8 cellular contexts compared by ENCODE assay signal in genomic region chr16:77190478-77191258, GRCh38. TPM values are rescaled to one million over a fixed set of nuclear protein-coding genes. Genes with fewer than 3 reads are reported as not detected.
DNase-seq lines count a peak whose midpoint lies in the region; ATAC-seq, FAIRE-seq and TF ChIP-seq lines count a peak whose summit lies in the region.

Gene MON1B, plus strand, starts transcription at chr16:77191190. Its CDS starts 296 bp downstream, at chr16:77191486.

- peak within 1 kb of the TSS; percentile 97 for H4K8ac ChIP-seq in H1 (ENCODE audit: extremely low read depth, insufficient read depth, low read length)

- no peak within 1 kb of the TSS for H2BK20ac ChIP-seq in H1 (ENCODE audit: low read length)

- ATAC-seq in GM21367 (IDR thresholded peaks at IDR 0.05; ENCODE audit: unreplicated experiment) (peak; percentile 96), memory B cell (ENCODE audit: low read depth) (peak; percentile 87)

- H2AFZ ChIP-seq in H1 (ENCODE audit: low read length), result peak within 1 kb of the TSS; percentile 97

- peaks cover 1% of the 10 kb centered on the region for H3K27me3 Mint-ChIP-seq in memory B cell

- H3K27me3 ChIP-seq in H1 (replicated peaks in 1 of 4; ENCODE audit: control insufficient read depth in 3 of 4, extremely low read depth in 1 of 4, insufficient read depth in 3 of 4, low read length in 3 of 4), result no peaks in the 10 kb centered on the region

- DNase-seq in COLO829 (ENCODE audit: low spot score) (peak; percentile 96), HTR-8/SVneo (ENCODE audit: insufficient read length, low spot score) (peak; percentile 99), NOMO-1 treated with dmso at 0.1 percent for 144 hours (lab: John Stamatoyannopoulos, UW; ENCODE audit: unreplicated experiment) (peak; percentile 98), H1 (ENCODE audit: low read depth in 1 of 2, low spot score in 2 of 2) (peak; percentile 89 to 96), memory B cell (ENCODE audit: low spot score in 2 of 2) (peak; percentile 91 to 93)
- peak; percentile 73 to 83 (median 74) for DNase-seq in activated CD8-positive, alpha-beta memory T cell treated with anti-CD3 and anti-CD28 coated beads for 48 hours (ENCODE audit: low read depth in 2 of 3, low spot score in 2 of 3)
- DNase-seq in stimulated activated CD8-positive, alpha-beta memory T cell treated with anti-CD3 and anti-CD28 coated beads, Interleukin-12 subunit alpha, Interleukin-12 subunit beta, amount 100 ng/mL, for 24 hours (ENCODE audit: extremely low read depth), result peak; percentile 82

- peak within 1 kb of the TSS; percentile 75 to 86 (median 80) for H3K9ac ChIP-seq in H1 (replicated peaks in 1 of 4; ENCODE audit: extremely low read depth in 1 of 4, low read depth in 3 of 4, low read length in 3 of 4)

- no peak within 1 kb of the TSS for H2BK15ac ChIP-seq in H1 (ENCODE audit: low read length)

- 1% methylated on average over 55 of the region's 63 CpGs; no CpG with 5 or more reads in 1 of the 2 experiments for WGBS in H1 (ENCODE audit: extremely low coverage in 1 of 2, insufficient coverage in 1 of 2, insufficient read length in 1 of 2, insufficient replicate concordance in 2 of 2, low coverage in 1 of 2, low lambda C conversion rate in 2 of 2, missing lambda C conversion rate in 1 of 2), 2 experiments

- peak within 1 kb of the TSS; percentile 86 to 89 for H3K4me2 ChIP-seq in H1 (ENCODE audit: insufficient read depth in 1 of 2, low read depth in 2 of 2, low read length in 2 of 2)

- H3K36me3 Mint-ChIP-seq in memory B cell, result peaks cover 22% of the 10 kb centered on the region

- peaks cover 0 to 24% of the 10 kb centered on the region in 2 experiments; a peak in 2 of 4 replicates for H3K79me2 ChIP-seq in H1 (ENCODE audit: control insufficient read depth in 1 of 2, insufficient read depth in 2 of 2, low read length in 2 of 2)

- H2BK12ac ChIP-seq in H1 (ENCODE audit: low read depth, low read length), result no peak within 1 kb of the TSS

- no peak within 1 kb of the TSS for H3K14ac ChIP-seq in H1 (ENCODE audit: insufficient read length)

- TF ChIP-seq POLR2A in H1 (IDR thresholded peaks at IDR 0.05; ENCODE audit: control extremely low read depth in 1 of 2, low read depth in 2 of 2, low read length in 2 of 2), result peak; percentile 69 to 84

- H3K4ac ChIP-seq in H1 (replicated peaks; ENCODE audit: insufficient read length, low read depth, low read length), result no peak within 1 kb of the TSS

- H3K4me3 Mint-ChIP-seq in memory B cell, result peak within 1 kb of the TSS; percentile 94

- H3K9me3 ChIP-seq in H1 (ENCODE audit: insufficient read depth in 2 of 2, low read depth in 1 of 2, low read length in 1 of 2), result no peaks in the 10 kb centered on the region

- no peaks in the 10 kb centered on the region for H3K9me3 Mint-ChIP-seq in memory B cell

- no peak for TF ChIP-seq CTCF in H1 (IDR thresholded peaks at IDR 0.05; ENCODE audit: control extremely low read depth in 1 of 3, insufficient read depth in 1 of 3, low read depth in 1 of 3, low read length in 3 of 3)

- no peak for TF ChIP-seq EP300 in H1 (IDR thresholded peaks at IDR 0.05; ENCODE audit: borderline replicate concordance in 1 of 2, low read depth in 2 of 2, low read length in 2 of 2)

- peak within 1 kb of the TSS; percentile 85 for H3K56ac ChIP-seq in H1 (replicated peaks; ENCODE audit: insufficient read length, low read depth, low read length)

- peak within 1 kb of the TSS; percentile 99 for H3K27ac Mint-ChIP-seq in memory B cell

- H3K23ac ChIP-seq in H1 (ENCODE audit: insufficient read length), result no peak within 1 kb of the TSS

- H2AK5ac ChIP-seq in H1 (ENCODE audit: low read depth, low read length), result no peak within 1 kb of the TSS

- H4K20me1 ChIP-seq in H1 (replicated peaks in 1 of 2; ENCODE audit: control insufficient read depth in 1 of 2, insufficient read depth in 2 of 2, low read length in 2 of 2), result peaks cover 3 to 15% of the 10 kb centered on the region in 2 experiments

- peak within 1 kb of the TSS; percentile 94 for H4K5ac ChIP-seq in H1 (ENCODE audit: insufficient read length, low read depth, low read length)

- H3K23me2 ChIP-seq in H1 (ENCODE audit: low read depth, low read length), result peaks cover 10% of the 10 kb centered on the region; the same call in 1 of the 2 replicates

- H3K4me1 ChIP-seq in H1 (replicated peaks in 1 of 4; ENCODE audit: control insufficient read depth in 3 of 4, insufficient read depth in 4 of 4, low read length in 3 of 4), result peaks cover 0 to 7% (median 1%) of the 10 kb centered on the region in 4 experiments; a peak in 2 of 7 replicates

- peak within 1 kb of the TSS; percentile 80 for H3K27ac ChIP-seq in H1 (ENCODE audit: low read depth, low read length)

- no peak within 1 kb of the TSS for H2BK120ac ChIP-seq in H1 (replicated peaks; ENCODE audit: low read depth, low read length)

- H3K79me1 ChIP-seq in H1 (ENCODE audit: low read depth, low read length), result peaks cover 5% of the 10 kb centered on the region

- H2BK5ac ChIP-seq in H1 (ENCODE audit: low read depth, low read length), result peak within 1 kb of the TSS; percentile 90

- H4K91ac ChIP-seq in H1 (replicated peaks; ENCODE audit: insufficient read length, low read length), result peak within 1 kb of the TSS; percentile 63

- H3K4me3 ChIP-seq in H1 (ENCODE audit: extremely low read depth in 1 of 4, insufficient read depth in 2 of 4, low read depth in 3 of 4, low read length in 4 of 4), result peak within 1 kb of the TSS; percentile 67 to 97 (median 92)

- CTCF ChIA-PET in H1 (lab: Charles Lee; ENCODE audit: partially characterized antibody), result no interaction called here

- POLR2A ChIA-PET in H1 (lab: Charles Lee; ENCODE audit: partially characterized antibody), result interaction anchor here (0.7 to 2.1 kb wide), 4 partner anchors 12 to 24 kb away, joined by 3 to 15 read pairs (median 6); no protein-coding TSS in a partner anchor

- TF ChIP-seq RAD21 in H1 (IDR thresholded peaks at IDR 0.05 in 1 of 2, conservative IDR thresholded peaks at IDR 0.05 in 1 of 2; ENCODE audit: low read depth in 2 of 2, low read length in 2 of 2), result no peak

- peaks cover 34% of the 10 kb centered on the region for H3K4me1 Mint-ChIP-seq in memory B cell

- FAIRE-seq in HTR-8/SVneo (lab: Jason Lieb, UNC) (peak; percentile 99), H1 (lab: Jason Lieb, UNC) (peak; percentile 81)

- H3K36me3 ChIP-seq in H1 (ENCODE audit: control insufficient read depth in 2 of 4, insufficient read depth in 4 of 4, low read length in 3 of 4), result peaks cover 4 to 14% (median 9%) of the 10 kb centered on the region in 4 experiments; a peak in 4 of 8 replicates

- H3K18ac ChIP-seq in H1 (ENCODE audit: extremely low read depth, low read length), result peak within 1 kb of the TSS; percentile 78; the same call in 1 of the 2 replicates

TF ChIP-seq in H1, 55 proteins besides CTCF, POLR2A, EP300 and RAD21 (continues in another document):
- no peak for TF ChIP-seq FOSL1 (IDR thresholded peaks at IDR 0.05; ENCODE audit: insufficient read depth, low read depth, low read length)
- no peak for TF ChIP-seq CBX8 (IDR thresholded peaks at IDR 0.05; ENCODE audit: borderline replicate concordance, low read depth, low read length)
- TF ChIP-seq POLR2AphosphoS5 (IDR thresholded peaks at IDR 0.05; ENCODE audit: low read depth, low read length), result peak; percentile 75
- TF ChIP-seq SIN3A (conservative IDR thresholded peaks at IDR 0.05 in 1 of 2, IDR thresholded peaks at IDR 0.05 in 1 of 2; ENCODE audit: low read depth in 1 of 2, low read length in 2 of 2), result peak; percentile 30 to 79; a peak in 2 of 4 replicates
- no peak for TF ChIP-seq MAFK (IDR thresholded peaks at IDR 0.05; ENCODE audit: low read depth, low read length)
- TF ChIP-seq CEBPB (IDR thresholded peaks at IDR 0.05; ENCODE audit: low read depth, low read length), result peak; percentile 65; the same call in 1 of the 2 replicates
- TF ChIP-seq TEAD4 (IDR thresholded peaks at IDR 0.05; ENCODE audit: low read depth, low read length), result no peak
- TF ChIP-seq BACH1 (IDR thresholded peaks at IDR 0.05; ENCODE audit: low read length), result 0 out of 2 replicates have a peak, but pooled peaks have one; percentile 34
- TF ChIP-seq RFX5 (IDR thresholded peaks at IDR 0.05; ENCODE audit: borderline replicate concordance, low read depth, low read length), result no peak
- peak; percentile 70 for TF ChIP-seq SP2 (IDR thresholded peaks at IDR 0.05; ENCODE audit: low read length)
- peak; percentile 40 for TF ChIP-seq MAX (IDR thresholded peaks at IDR 0.05)
- TF ChIP-seq PHF8 (conservative IDR thresholded peaks at IDR 0.05; ENCODE audit: low read depth, low read length), result peak; percentile 78
- peak; percentile 83 for TF ChIP-seq TBP (IDR thresholded peaks at IDR 0.05; ENCODE audit: low read depth, low read length)
- TF ChIP-seq CREB1 (IDR thresholded peaks at IDR 0.05), result peak; percentile 70
- TF ChIP-seq SUZ12 (IDR thresholded peaks at IDR 0.05; ENCODE audit: low read length), result no peak
- no peak for TF ChIP-seq GTF2F1 (IDR thresholded peaks at IDR 0.05; ENCODE audit: borderline replicate concordance, low read depth, low read length)
- no peak; the same call in 1 of the 2 replicates for TF ChIP-seq YY1 (IDR thresholded peaks at IDR 0.05; ENCODE audit: low read depth, low read length)
- TF ChIP-seq GABPA (IDR thresholded peaks at IDR 0.05; ENCODE audit: borderline replicate concordance, insufficient read depth, low read length), result peak; percentile 92
- no peak for TF ChIP-seq KDM5A (IDR thresholded peaks at IDR 0.05; ENCODE audit: low read length)
- TF ChIP-seq TAF7 (optimal IDR thresholded peaks at IDR 0.05; ENCODE audit: borderline replicate concordance, low read depth, low read length), result peak; percentile 37
- TF ChIP-seq BRCA1 (IDR thresholded peaks at IDR 0.05; ENCODE audit: low read depth, low read length), result no peak
- no peak for TF ChIP-seq SAP30 (IDR thresholded peaks at IDR 0.05; ENCODE audit: insufficient read depth, insufficient replicate concordance, low read length)
- peak; percentile 82 for TF ChIP-seq EGR1 (IDR thresholded peaks at IDR 0.05; ENCODE audit: borderline replicate concordance, low read depth, low read length)
- no peak for TF ChIP-seq BCL11A (IDR thresholded peaks at IDR 0.05; ENCODE audit: low read depth in 2 of 2, low read length in 2 of 2)

RNA-seq across cellular contexts. Expression of gene MON1B, which starts in this region (rescaled TPM):
- total RNA-seq in H1 (2021; fragmentation: NEBNext Ultra II Directional; extraction: Animal tissue kit (Norgen Biotek cat#: 25700)), result 44.2 and 45.9 TPM in 2 replicates
- polyA plus RNA-seq in H1 (2011; rRNA removed), result 20.0 and 42.4 TPM in 2 replicates
- polyA plus RNA-seq in H1 (2011; cell fraction: cytosol; rRNA removed), result 23.9 TPM
- 62.1 TPM for polyA plus RNA-seq in H1 (2011; cell fraction: nucleus; rRNA removed)
- polyA plus RNA-seq in H1 (2012, experiment 1 of 2), result 20.1 to 31.4 TPM (median 27.4 TPM) in 4 replicates
- polyA plus RNA-seq in H1 (2012, experiment 2 of 2), result 13.4 TPM
- polyA plus RNA-seq in H1 (2013, experiment 1 of 2), result 20.7 TPM
- 18.6 TPM for polyA plus RNA-seq in H1 (2013, experiment 2 of 2)
- 19.3 and 19.6 TPM in 2 replicates for polyA minus RNA-seq in H1 (2011; rRNA and poly(A)+ RNA removed)
- 15.5 TPM for polyA minus RNA-seq in H1 (2011; cell fraction: cytosol; rRNA and poly(A)+ RNA removed)
- 23.6 TPM for polyA minus RNA-seq in H1 (2011; cell fraction: nucleus; rRNA and poly(A)+ RNA removed)

Comparison
In these comparisons a context has a peak if more than half of its experiments do, and no peak if none do; other contexts are left out.
1. Peak in every context shown above with its lines: DNase-seq, ATAC-seq, H3K4me3 ChIP-seq and H3K27ac ChIP-seq.